Comparison of ENCODE assay signal across 17 cellular contexts in genomic region chr6:142047934-142048592, GRCh38.
"Had no signal": no experiment of that assay in that cellular context is flagged by ENCODE, and none has a peak within 500 bp of the region (broad histone marks: within the 10 kb centered on the region; RNA-seq: fewer than 3 reads in every experiment).

No MANE protein-coding gene starts in this region.

- H3K27ac ChIP-seq: neutrophil, parathyroid adenoma, tibial artery had no signal

- H3K9me3 ChIP-seq: neutrophil had no signal

- H3K4me1 ChIP-seq: parathyroid adenoma, tibial artery had no signal

- H3K27me3 ChIP-seq: neutrophil, tibial artery had no signal

- FAIRE-seq: frontal cortex, islet of Langerhans had no signal

- H3K4me3 ChIP-seq: tibial artery had no signal

- DNase-seq: activated CD4-positive, alpha-beta memory T cell treated with anti-CD3 and anti-CD28 coated beads, Interleukin-2, amount 10 ng/mL, durations not matched to agents 7 days and 5 days; activated CD4-positive, alpha-beta T cell treated with anti-CD3 and anti-CD28 coated beads for 48 hours; activated effector memory CD4-positive, alpha-beta T cell treated with anti-CD3 and anti-CD28 coated beads, Interleukin-2, amount 50 U/mL, for 16 hours; activated naive CD4-positive, alpha-beta T cell treated with anti-CD3 and anti-CD28 coated beads, Interleukin-2, amount 10 ng/mL, durations not matched to agents 7 days and 5 days; dermis blood vessel endothelial cell; effector memory CD4-positive, alpha-beta T cell; hippocampal formation; midbrain; right cardiac atrium; stimulated activated CD4-positive, alpha-beta T cell treated with anti-CD3 and anti-CD28 coated beads, Interleukin-4, amount 100 ng/mL, for 24 hours; substantia nigra; T-helper 17 cell; tibial artery had no signal

- ATAC-seq: right cardiac atrium, T-helper 17 cell had no signal

- H3K36me3 ChIP-seq: neutrophil, tibial artery had no signal
